Comparison of ENCODE assay signal across 9 cellular contexts in the genomic region with DNA sequence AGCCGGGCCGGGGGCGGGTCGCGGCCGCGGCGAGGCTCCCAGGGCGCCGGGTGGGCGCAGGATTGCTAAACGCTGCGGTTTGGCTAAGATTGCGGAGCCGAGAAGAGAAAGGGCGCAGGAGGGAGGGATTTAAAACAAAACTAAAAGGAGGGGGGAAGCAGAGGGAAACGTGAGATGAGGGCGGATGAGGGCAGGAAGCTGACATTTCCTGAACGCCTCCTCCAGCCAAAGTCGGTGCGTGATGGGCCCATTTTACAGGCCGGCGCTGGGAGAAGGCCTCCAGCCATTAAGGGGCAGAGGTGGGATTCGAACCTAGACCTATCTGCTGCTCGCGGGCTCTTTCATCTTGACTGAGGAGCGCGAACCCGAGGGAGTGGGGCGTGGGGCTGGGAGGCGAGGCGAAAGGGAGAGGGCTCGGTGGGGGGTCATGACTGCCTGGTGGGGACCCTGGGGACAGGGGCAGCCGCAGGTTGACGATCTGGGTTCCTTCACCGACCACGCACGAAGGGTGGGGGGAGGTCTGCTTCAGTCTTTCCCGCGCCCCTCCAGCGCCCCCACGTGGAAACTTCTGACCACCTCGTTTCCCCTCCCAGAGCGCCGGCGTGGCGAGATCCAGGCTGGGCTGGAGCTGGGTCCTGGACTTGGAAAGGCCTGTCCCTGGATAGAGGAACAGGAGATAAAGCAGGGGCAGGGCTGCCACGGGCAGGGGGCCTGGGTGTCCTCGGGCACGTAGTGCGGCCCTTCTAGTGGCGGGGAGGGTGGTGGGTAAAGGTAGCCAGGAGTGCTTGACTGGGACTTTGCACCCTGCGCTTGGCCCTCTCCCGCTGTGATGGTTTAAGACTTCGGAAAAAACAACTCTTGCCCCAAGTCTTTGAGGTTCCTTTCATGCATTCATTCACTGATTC. TPM values are rescaled to one million over a fixed set of nuclear protein-coding genes. Genes with fewer than 3 reads are reported as not detected.
DNase-seq lines count a peak whose midpoint lies in the region; ATAC-seq and TF ChIP-seq lines count a peak whose summit lies in the region.
"Had no signal": no experiment of that assay in that cellular context is flagged by ENCODE, and none has a peak within 500 bp of the region (broad histone marks: within the 10 kb centered on the region; RNA-seq: fewer than 3 reads in every experiment).

No MANE protein-coding gene starts in this region.

- H3K27ac ChIP-seq in right cardiac atrium (ENCODE audit: low read length): no peak overlapping the region
- H3K27ac ChIP-seq in rectal smooth muscle tissue (ENCODE audit: low read depth, low read length): no peak overlapping the region
- no peak overlapping the region for H3K27ac ChIP-seq in urinary bladder (ENCODE audit: low read depth)

- WGBS in right cardiac atrium: 6% methylated on average over 55 of the region's 55 CpGs
- 6% methylated on average over 55 of the region's 55 CpGs for WGBS in urinary bladder

- peak overlapping the region; percentile 73 for H3K4me3 ChIP-seq in right cardiac atrium (ENCODE audit: low read length)
- H3K4me3 ChIP-seq in rectal smooth muscle tissue (ENCODE audit: low read length): peak overlapping the region; percentile 78
- H3K4me3 ChIP-seq in urinary bladder (ENCODE audit: low read depth, low read length): peak overlapping the region; percentile 75

- peak; percentile 90 for TF ChIP-seq CTCF in CD14-positive monocyte (IDR thresholded peaks at IDR 0.05)

- H3K27me3 ChIP-seq in right cardiac atrium (ENCODE audit: control insufficient read depth, insufficient read depth) (no peaks in the 10 kb centered on the region), rectal smooth muscle tissue (ENCODE audit: control insufficient read depth, insufficient read depth, low read length) (peaks cover 3% of the 10 kb centered on the region)

- intact Hi-C loops in CD14-positive monocyte (cut with micrococcal nuclease): loop anchor here (2.0 to 10.0 kb wide), 2 partner anchors 277 to 283 kb away; a partner anchor contains a TSS
- intact Hi-C loops in right cardiac atrium (cut with DNase I): loop anchor here (5.0 to 10.0 kb wide), 6 partner anchors 137 to 287 kb away; a partner anchor contains a TSS

- H3K36me3 ChIP-seq in rectal smooth muscle tissue (ENCODE audit: control insufficient read depth, insufficient read depth, low read length): no peaks in the 10 kb centered on the region
- H3K36me3 ChIP-seq in urinary bladder (ENCODE audit: insufficient read depth): no peaks in the 10 kb centered on the region

- peaks cover 13 to 28% (median 23%) of the 10 kb centered on the region in 3 donors for H3K27me3 Mint-ChIP-seq in CD14-positive monocyte (ENCODE audit: low read depth in 3 of 3)
- H3K27me3 Mint-ChIP-seq in activated naive CD8-positive, alpha-beta T cell treated with anti-CD3 and anti-CD28 coated beads, Interleukin-2, amount 50 U/mL, for 24 hours: no peaks in the 10 kb centered on the region

- no peak overlapping the region for H3K9ac ChIP-seq in rectal smooth muscle tissue (ENCODE audit: low read length)

- H3K4me1 ChIP-seq in right cardiac atrium (ENCODE audit: control insufficient read depth, insufficient read depth, low read length) (no peaks in the 10 kb centered on the region), rectal smooth muscle tissue (ENCODE audit: control insufficient read depth, insufficient read depth, low read length) (peaks cover 4% of the 10 kb centered on the region), urinary bladder (ENCODE audit: insufficient read depth) (no peaks in the 10 kb centered on the region)

- ATAC-seq in activated naive CD8-positive, alpha-beta T cell treated with anti-CD3 and anti-CD28 coated beads, Interleukin-2, amount 50 U/mL, for 24 hours: peak; percentile 50
- ATAC-seq in right cardiac atrium (peak; percentile 82 to 84), GM21576 (IDR thresholded peaks at IDR 0.05; ENCODE audit: unreplicated experiment) (no peak)

- H3K4me3 Mint-ChIP-seq in CD14-positive monocyte: peak overlapping the region; percentile 94 to 95
- peak overlapping the region; percentile 78 for H3K4me3 Mint-ChIP-seq in activated naive CD8-positive, alpha-beta T cell treated with anti-CD3 and anti-CD28 coated beads, Interleukin-2, amount 50 U/mL, for 24 hours

- DNase-seq in CD14-positive monocyte (ENCODE audit: low spot score) (peak; percentile 66), HUDEP-2 (lab: John Stamatoyannopoulos, UW; ENCODE audit: unreplicated experiment in 76 of 76) (peak in 54 of 76 experiments; percentile 6 to 82 (median 34)), T follicular helper cell (ENCODE audit: low read depth) (peak; percentile 51), right cardiac atrium (peak; percentile 84 to 92 (median 92))
- peak; percentile 82 for DNase-seq in activated naive CD8-positive, alpha-beta T cell treated with anti-CD3 and anti-CD28 coated beads, Interleukin-2, amount 50 U/mL, for 24 hours

- no peaks in the 10 kb centered on the region for H3K9me3 ChIP-seq in right cardiac atrium (ENCODE audit: control insufficient read depth, low read length)

- peaks cover 22% of the 10 kb centered on the region for H3K4me1 Mint-ChIP-seq in CD14-positive monocyte
- H3K4me1 Mint-ChIP-seq in activated naive CD8-positive, alpha-beta T cell treated with anti-CD3 and anti-CD28 coated beads, Interleukin-2, amount 50 U/mL, for 24 hours: peaks cover 19% of the 10 kb centered on the region

- H3K27ac Mint-ChIP-seq in CD14-positive monocyte: peak overlapping the region; percentile 43 to 89 (median 83)
- peak overlapping the region; percentile 72 for H3K27ac Mint-ChIP-seq in activated naive CD8-positive, alpha-beta T cell treated with anti-CD3 and anti-CD28 coated beads, Interleukin-2, amount 50 U/mL, for 24 hours

- peaks cover 8 to 14% of the 10 kb centered on the region in 2 donors for H3K36me3 Mint-ChIP-seq in CD14-positive monocyte
- no peaks in the 10 kb centered on the region for H3K36me3 Mint-ChIP-seq in activated naive CD8-positive, alpha-beta T cell treated with anti-CD3 and anti-CD28 coated beads, Interleukin-2, amount 50 U/mL, for 24 hours (ENCODE audit: low read depth)

- H3K9me3 Mint-ChIP-seq in CD14-positive monocyte: peaks cover 0 to 2% (median 0%) of the 10 kb centered on the region in 7 donors
- no peaks in the 10 kb centered on the region for H3K9me3 Mint-ChIP-seq in activated naive CD8-positive, alpha-beta T cell treated with anti-CD3 and anti-CD28 coated beads, Interleukin-2, amount 50 U/mL, for 24 hours

RNA-seq across cellular contexts. Expression of a gene that starts 3.8 kb away (rescaled TPM):
- polyA plus RNA-seq in CD14-positive monocyte (not detected), right cardiac atrium (1.0 TPM), urinary bladder (not detected)
- total RNA-seq in right cardiac atrium (1 to 10 TPM in 1 of 4 donors, under 1 TPM in 1, not detected in 2; 0.47 to 1.1 TPM), urinary bladder (0.63 TPM)
- total RNA-seq: T-helper 2 cell treated with Interferon-gamma antibody and Interleukin-4, amounts not matched to agents 100 ng/mL and 5 ng/mL, for 36 hours had no signal

Comparison
In these comparisons a context has a peak if more than half of its experiments do, and no peak if none do; other contexts are left out.
1. DNase-seq: peak in every context shown above with its lines; median percentile 92 in right cardiac atrium; 82 in activated naive CD8-positive, alpha-beta T cell treated with anti-CD3 and anti-CD28 coated beads, Interleukin-2, amount 50 U/mL, for 24 hours; 66 in CD14-positive monocyte; 51 in T follicular helper cell; 34 in HUDEP-2.